Comparison of ENCODE assay signal across 20 cellular contexts in the genomic region with DNA sequence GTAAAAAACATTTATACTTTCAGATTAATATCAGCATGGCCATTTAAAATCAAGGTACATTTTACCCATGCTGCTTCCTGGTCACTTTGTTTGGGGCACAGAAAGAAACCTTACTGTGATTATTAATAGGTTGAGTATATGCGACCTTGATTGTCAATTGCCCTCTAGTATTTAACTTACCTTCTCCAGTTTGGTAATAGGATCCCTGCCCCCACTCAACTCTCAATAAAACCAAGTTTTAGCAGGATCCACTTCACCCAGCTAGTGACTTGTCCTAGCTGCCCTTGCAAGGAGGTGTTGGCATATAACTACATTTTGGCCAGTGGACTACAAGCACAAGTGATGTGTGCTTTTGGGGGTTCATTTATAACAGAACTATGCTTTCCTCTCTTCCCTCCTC.
"Had no signal": no experiment of that assay in that cellular context is flagged by ENCODE, and none has a peak within 500 bp of the region (broad histone marks: within the 10 kb centered on the region; RNA-seq: fewer than 3 reads in every experiment).

No MANE protein-coding gene starts in this region.

- H3K36me3 ChIP-seq: prostate gland, thyroid gland had no signal

- H3K27ac ChIP-seq: left lung, prostate gland, sigmoid colon, stomach, thyroid gland had no signal

- H3K4me1 ChIP-seq: left lung, prostate gland, sigmoid colon, thyroid gland had no signal

- H3K27me3 ChIP-seq: left lung, sigmoid colon, stomach, thyroid gland had no signal

- H3K4me3 ChIP-seq: left lung, prostate gland, sigmoid colon, stomach, thyroid gland had no signal

- H3K9me3 ChIP-seq: prostate gland, sigmoid colon, thyroid gland had no signal

- H3K27me3 Mint-ChIP-seq: effector memory CD8-positive, alpha-beta T cell; naive thymus-derived CD4-positive, alpha-beta T cell; type B pancreatic cell had no signal

- H3K27ac Mint-ChIP-seq: effector memory CD8-positive, alpha-beta T cell; naive thymus-derived CD4-positive, alpha-beta T cell; nephron; stimulated activated effector memory CD8-positive, alpha-beta T cell treated with anti-CD3 and anti-CD28 coated beads, Interleukin-12 subunit alpha, Interleukin-12 subunit beta, amount 100 ng/mL, for 72 hours; type B pancreatic cell had no signal

- H3K4me3 Mint-ChIP-seq: effector memory CD8-positive, alpha-beta T cell; naive thymus-derived CD4-positive, alpha-beta T cell; nephron; stimulated activated effector memory CD8-positive, alpha-beta T cell treated with anti-CD3 and anti-CD28 coated beads, Interleukin-12 subunit alpha, Interleukin-12 subunit beta, amount 100 ng/mL, for 72 hours; type B pancreatic cell had no signal

- DNase-seq: cortex of kidney; effector memory CD8-positive, alpha-beta T cell; hypothalamus; left cardiac atrium; left lung; mesendoderm; midbrain; naive thymus-derived CD4-positive, alpha-beta T cell; nucleus accumbens; right cardiac atrium; sigmoid colon; stimulated activated CD4-positive, alpha-beta T cell treated with anti-CD3 and anti-CD28 coated beads, Interleukin-2, amount 100 ng/mL, for 24 hours; stimulated activated CD4-positive, alpha-beta T cell treated with anti-CD3 and anti-CD28 coated beads, Interleukin-4, amount 100 ng/mL, for 24 hours; stimulated activated naive CD4-positive, alpha-beta T cell treated with Interleukin-2 at 50 U/mL for 16 hours; stomach; thyroid gland had no signal

- ATAC-seq: effector memory CD8-positive, alpha-beta T cell; left cardiac atrium; left lung; naive thymus-derived CD4-positive, alpha-beta T cell; right cardiac atrium; stimulated activated effector memory CD8-positive, alpha-beta T cell treated with anti-CD3 and anti-CD28 coated beads, Interleukin-12 subunit alpha, Interleukin-12 subunit beta, amount 100 ng/mL, for 72 hours had no signal

- H3K4me1 Mint-ChIP-seq: nephron; stimulated activated effector memory CD8-positive, alpha-beta T cell treated with anti-CD3 and anti-CD28 coated beads, Interleukin-12 subunit alpha, Interleukin-12 subunit beta, amount 100 ng/mL, for 72 hours had no signal
